In genomic region chr5:53481887-53482716, GRCh38 we compare ENCODE assay signal across 8 cellular contexts. TPM values are rescaled to one million over a fixed set of nuclear protein-coding genes. Genes with fewer than 3 reads are reported as not detected.
DNase-seq lines count a peak whose midpoint lies in the region; ATAC-seq and TF ChIP-seq lines count a peak whose summit lies in the region.

No MANE protein-coding gene starts in this region.

- POLR2A ChIA-PET in AG04450 (lab: Yijun Ruan, JAX): interaction anchor here (1.1 kb wide), 1 partner anchor 12 kb away, joined by 3 read pairs; no protein-coding TSS in a partner anchor

- H3K27ac ChIP-seq in AG04450 (ENCODE audit: low read depth, low read length) (peak overlapping the region; percentile 59), thyroid gland (peak overlapping the region in 2 of 3 donors; percentile 11 to 48)

- H3K36me3 ChIP-seq in thyroid gland: no peaks in the 10 kb centered on the region

- H3K4me3 Mint-ChIP-seq in activated T-helper 1 cell treated with anti-CD3 and anti-CD28 coated beads, Interleukin-12 subunit alpha, Interleukin-12 subunit beta, Interleukin-2, Interleukin-4 antibody, amounts not matched to agents 30 ng/mL and 10 ng/mL and 1 ng/mL, durations not matched to agents 14 hours and 24 hours and 36 hours: peak overlapping the region; percentile 89
- peak overlapping the region; percentile 96 for H3K4me3 Mint-ChIP-seq in neural crest cell

- ATAC-seq in GM18519 (IDR thresholded peaks at IDR 0.05; ENCODE audit: low FRiP score, unreplicated experiment) (peak; percentile 40), HG02973 (IDR thresholded peaks at IDR 0.05; ENCODE audit: unreplicated experiment) (peak; percentile 66)

- no peak for TF ChIP-seq POLR2A in thyroid gland (IDR thresholded peaks at IDR 0.05)

- H3K27me3 ChIP-seq in AG04450 (ENCODE audit: control insufficient read depth, insufficient read depth, low read length) (no peaks in the 10 kb centered on the region), thyroid gland (no peaks in the 10 kb centered on the region)

- H3K4me1 Mint-ChIP-seq in activated T-helper 1 cell treated with anti-CD3 and anti-CD28 coated beads, Interleukin-12 subunit alpha, Interleukin-12 subunit beta, Interleukin-2, Interleukin-4 antibody, amounts not matched to agents 30 ng/mL and 10 ng/mL and 1 ng/mL, durations not matched to agents 14 hours and 24 hours and 36 hours (ENCODE audit: low read depth): peaks cover 49% of the 10 kb centered on the region
- H3K4me1 Mint-ChIP-seq in neural crest cell: peaks cover 38% of the 10 kb centered on the region

- peaks cover 3% of the 10 kb centered on the region for H3K36me3 Mint-ChIP-seq in activated T-helper 1 cell treated with anti-CD3 and anti-CD28 coated beads, Interleukin-12 subunit alpha, Interleukin-12 subunit beta, Interleukin-2, Interleukin-4 antibody, amounts not matched to agents 30 ng/mL and 10 ng/mL and 1 ng/mL, durations not matched to agents 14 hours and 24 hours and 36 hours (ENCODE audit: low read depth)
- no peaks in the 10 kb centered on the region for H3K36me3 Mint-ChIP-seq in neural crest cell (ENCODE audit: low read depth)

- CTCF ChIA-PET in AG04450 (lab: Charles Lee): interaction anchor here (0.7 to 2.2 kb wide), 5 partner anchors 43 to 752 kb away, joined by 3 to 9 read pairs (median 3); no protein-coding TSS in a partner anchor

- H3K4me1 ChIP-seq in thyroid gland: peaks cover 0 to 5% of the 10 kb centered on the region in 2 donors

- no peak for DNase-seq in AG04450 (ENCODE audit: low read depth, low spot score)
- DNase-seq in NOMO-1 treated with DMSO at 0.1 percent for 48 hours (lab: John Stamatoyannopoulos, UW; ENCODE audit: unreplicated experiment): peak; percentile 89
- peak; percentile 60 for DNase-seq in activated T-helper 1 cell treated with anti-CD3 and anti-CD28 coated beads, Interleukin-12 subunit alpha, Interleukin-12 subunit beta, Interleukin-2, Interleukin-4 antibody, amounts not matched to agents 30 ng/mL and 10 ng/mL and 1 ng/mL, durations not matched to agents 14 hours and 24 hours and 36 hours (ENCODE audit: low spot score)
- DNase-seq in fibroblast of the aortic adventitia (ENCODE audit: low read depth): peak; percentile 79
- peak; percentile 37 for DNase-seq in neural crest cell (ENCODE audit: low read depth, low spot score)
- DNase-seq in thyroid gland: peak; percentile 70 to 79

- H3K27ac Mint-ChIP-seq in activated T-helper 1 cell treated with anti-CD3 and anti-CD28 coated beads, Interleukin-12 subunit alpha, Interleukin-12 subunit beta, Interleukin-2, Interleukin-4 antibody, amounts not matched to agents 30 ng/mL and 10 ng/mL and 1 ng/mL, durations not matched to agents 14 hours and 24 hours and 36 hours: peak overlapping the region; percentile 94
- H3K27ac Mint-ChIP-seq in neural crest cell (ENCODE audit: unreplicated experiment): no peak overlapping the region

- H3K4me3 ChIP-seq in AG04450 (ENCODE audit: low read depth, low read length) (peak overlapping the region; percentile 97), fibroblast of the aortic adventitia (ENCODE audit: low read depth, low read length) (peak overlapping the region; percentile 99), thyroid gland (replicated peaks in 1 of 3) (peak overlapping the region in 2 of 3 donors; percentile 43 to 45)

- TF ChIP-seq CTCF in AG04450 (IDR thresholded peaks at IDR 0.05; ENCODE audit: low read depth, low read length) (peak; percentile 13; the same call in 1 of the 2 replicates), fibroblast of the aortic adventitia (IDR thresholded peaks at IDR 0.05; ENCODE audit: insufficient read depth, low read length) (peak; percentile 57), neural crest cell (conservative IDR thresholded peaks at IDR 0.05) (peak; percentile 53), thyroid gland (IDR thresholded peaks at IDR 0.05) (peak in 4 of 6 experiments; percentile 22 to 49 (median 32))

- H3K9me3 ChIP-seq in AG04450 (ENCODE audit: control insufficient read depth, insufficient read depth, low read length) (no peaks in the 10 kb centered on the region; the same call in 1 of the 2 replicates), thyroid gland (no peaks in the 10 kb centered on the region)

- no peaks in the 10 kb centered on the region for H3K9me3 Mint-ChIP-seq in activated T-helper 1 cell treated with anti-CD3 and anti-CD28 coated beads, Interleukin-12 subunit alpha, Interleukin-12 subunit beta, Interleukin-2, Interleukin-4 antibody, amounts not matched to agents 30 ng/mL and 10 ng/mL and 1 ng/mL, durations not matched to agents 14 hours and 24 hours and 36 hours
- no peaks in the 10 kb centered on the region for H3K9me3 Mint-ChIP-seq in neural crest cell

- intact Hi-C loops in activated T-helper 1 cell treated with anti-CD3 and anti-CD28 coated beads, Interleukin-12 subunit alpha, Interleukin-12 subunit beta, Interleukin-2, Interleukin-4 antibody, amounts not matched to agents 30 ng/mL and 10 ng/mL and 1 ng/mL, durations not matched to agents 14 hours and 24 hours and 36 hours (cut with micrococcal nuclease): loop anchor here (2.0 to 10.0 kb wide), 5 partner anchors 79 to 1743 kb away; partner anchors contain the start of genes ARL15, MCIDAS and NDUFS4
- intact Hi-C loops in thyroid gland (cut with DNase I): loop anchor here (10.0 kb wide), 1 partner anchor 743 kb away; no protein-coding TSS in a partner anchor

- 2% methylated on average over 35 to 36 of the region's 36 CpGs for WGBS in thyroid gland, 2 donors

- peaks cover 59% of the 10 kb centered on the region for H3K27me3 Mint-ChIP-seq in activated T-helper 1 cell treated with anti-CD3 and anti-CD28 coated beads, Interleukin-12 subunit alpha, Interleukin-12 subunit beta, Interleukin-2, Interleukin-4 antibody, amounts not matched to agents 30 ng/mL and 10 ng/mL and 1 ng/mL, durations not matched to agents 14 hours and 24 hours and 36 hours (ENCODE audit: insufficient read depth)
- peaks cover 70% of the 10 kb centered on the region for H3K27me3 Mint-ChIP-seq in neural crest cell (ENCODE audit: low read depth)

RNA-seq across cellular contexts. Expression of gene FST, which starts 1.7 kb away (rescaled TPM):
- polyA plus RNA-seq in AG04450 (2011; rRNA removed): 106 and 121 TPM in 2 replicates
- polyA minus RNA-seq in AG04450 (2011; rRNA and poly(A)+ RNA removed): 59.3 and 63.3 TPM in 2 replicates
- total RNA-seq in activated T-helper 1 cell treated with anti-CD3 and anti-CD28 coated beads, Interleukin-12 subunit alpha, Interleukin-12 subunit beta, Interleukin-2, Interleukin-4 antibody, amounts not matched to agents 30 ng/mL and 10 ng/mL and 1 ng/mL, durations not matched to agents 14 hours and 24 hours and 36 hours: 0.17 and 0.31 TPM in 2 replicates
- 80.2 and 104 TPM in 2 replicates for total RNA-seq in fibroblast of the aortic adventitia (ENCODE audit: low replicate concordance)
- total RNA-seq in neural crest cell: 4.0 and 7.2 TPM in 2 replicates
- 1 to 10 TPM; 1.7 to 8.9 (median 2.8) TPM for total RNA-seq in thyroid gland

Comparison
In these comparisons a context has a peak if more than half of its experiments do, and no peak if none do; other contexts are left out.
1. H3K4me3 ChIP-seq: peak in every context shown above with its lines; median percentile 99 in fibroblast of the aortic adventitia; 97 in AG04450; 44 in thyroid gland.